Comparison of ENCODE assay signal across 15 cellular contexts in the genomic region with DNA sequence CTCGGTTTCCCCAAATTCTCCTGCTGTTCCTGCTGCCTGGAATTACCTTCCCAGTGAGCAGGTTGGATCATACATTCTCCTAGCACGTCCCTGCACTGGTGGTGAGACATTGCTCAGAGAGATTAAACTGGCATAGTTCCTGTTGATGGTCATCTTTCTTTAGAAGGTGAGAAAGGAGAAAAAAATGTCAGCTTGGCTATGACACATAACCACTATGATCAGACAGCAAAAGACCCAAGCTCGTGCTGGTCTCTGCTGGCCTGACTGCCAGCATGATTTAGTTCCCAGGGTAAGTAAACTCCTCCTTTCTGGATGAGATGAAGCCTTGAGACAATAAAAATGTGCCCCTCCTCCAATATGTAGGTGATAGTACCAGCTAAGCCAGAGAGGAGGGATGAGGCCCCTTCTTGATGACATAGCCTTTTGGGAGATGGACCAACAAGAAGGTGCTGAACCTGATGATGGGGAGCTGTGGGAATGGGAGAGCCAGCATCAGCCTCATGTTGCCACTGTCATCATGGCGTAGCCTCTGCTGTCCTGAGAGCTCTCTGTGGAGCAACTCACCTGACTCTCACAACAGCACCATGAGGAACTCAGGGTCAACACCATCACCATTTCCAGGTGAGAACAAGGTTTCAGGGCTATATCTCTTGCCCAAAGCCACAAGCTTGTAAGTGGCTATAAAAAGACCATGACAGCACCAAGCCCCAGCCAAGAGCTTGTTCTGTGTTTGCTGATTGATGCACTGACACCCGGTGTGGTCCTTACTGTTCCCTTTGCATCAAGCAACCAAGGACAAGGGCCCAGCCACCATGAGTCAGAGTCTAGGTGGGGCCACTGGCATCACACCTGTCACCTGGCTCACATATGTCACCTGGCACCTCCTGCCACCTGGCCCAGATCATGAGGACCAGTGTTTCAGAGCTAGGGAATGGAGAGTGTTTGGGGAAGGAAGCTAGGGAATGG.
A peak's percentile ranks its signal among the peaks of the same experiment; 100 is the strongest.
DNase-seq lines count a peak whose midpoint lies in the region; ATAC-seq lines count a peak whose summit lies in the region.
"Had no signal": no experiment of that assay in that cellular context is flagged by ENCODE, and none has a peak within 500 bp of the region (broad histone marks: within the 10 kb centered on the region; RNA-seq: fewer than 3 reads in every experiment).

No MANE protein-coding gene starts in this region.

- no peak overlapping the region for H2BK5ac ChIP-seq in mesendoderm (ENCODE audit: low read length)

- H2AK5ac ChIP-seq in mesendoderm (ENCODE audit: low read length), result no peak overlapping the region

- H3K23ac ChIP-seq in mesendoderm (ENCODE audit: low read length), result no peak overlapping the region

- DNase-seq in GM23248 (peak; percentile 98), SW480 (ENCODE audit: low spot score) (peak; percentile 48), fibroblast of the conjunctiva (ENCODE audit: low read depth) (peak; percentile 23), sciatic nerve (ENCODE audit: low spot score) (peak; percentile 36), caudate nucleus (lab: John Stamatoyannopoulos, UW) (no peak), mesendoderm (no peak)
- DNase-seq: activated CD4-positive, alpha-beta T cell treated with anti-CD3 and anti-CD28 coated beads, Interleukin-2, amount 50 U/mL, for 4 hours; activated naive CD8-positive, alpha-beta T cell treated with anti-CD3 and anti-CD28 coated beads, Interleukin-2, amount 10 ng/mL, durations not matched to agents 7 days and 5 days; DMS53; esophagus squamous epithelium; NCI-H2081 had no signal

- in situ Hi-C loops in GM23248 (cut with MboI), result no loop called here

- peaks cover 14% of the 10 kb centered on the region for H3F3A ChIP-seq in GM23248 (ENCODE audit: insufficient read depth)

- H3K79me1 ChIP-seq in mesendoderm (ENCODE audit: low read length), result no peaks in the 10 kb centered on the region

- no peaks in the 10 kb centered on the region for H3K79me2 ChIP-seq in GM23248 (ENCODE audit: insufficient read depth)
- no peaks in the 10 kb centered on the region for H3K79me2 ChIP-seq in mesendoderm (ENCODE audit: control insufficient read depth, insufficient read depth, low read length)

- no peaks in the 10 kb centered on the region for H4K20me1 ChIP-seq in GM23248 (ENCODE audit: insufficient read depth)

- H3K4me3 ChIP-seq in GM23248, result peak overlapping the region; percentile 15
- H3K4me3 ChIP-seq in mesendoderm (ENCODE audit: low read length), result no peak overlapping the region
- H3K4me3 ChIP-seq: esophagus squamous epithelium, SK-N-MC had no signal

- 25 to 34% methylated on average over 5 of the region's 5 CpGs for WGBS in GM23248 (ENCODE audit: low coverage in 1 of 2, low lambda C conversion rate in 2 of 2, missing lambda C conversion rate in 2 of 2), 2 experiments
- no CpG with 5 or more reads among the region's 5 CpGs for WGBS in mesendoderm (ENCODE audit: extremely low coverage, insufficient coverage, low lambda C conversion rate)

- intact Hi-C loops in sciatic nerve (cut with DNase I), result no loop called here

- H4K5ac ChIP-seq in mesendoderm (ENCODE audit: low read length), result no peak overlapping the region

- H3K18ac ChIP-seq in mesendoderm (ENCODE audit: low read length), result no peak overlapping the region

- no peaks in the 10 kb centered on the region for H3K9me2 ChIP-seq in GM23248 (ENCODE audit: insufficient read depth)

- H3K9me3 ChIP-seq in GM23248 (ENCODE audit: low read depth), result no peaks in the 10 kb centered on the region
- H3K9me3 ChIP-seq: esophagus squamous epithelium had no signal

- H3K36me3 ChIP-seq in GM23248 (ENCODE audit: low read depth) (no peaks in the 10 kb centered on the region), mesendoderm (ENCODE audit: control insufficient read depth, insufficient read depth, low read length) (no peaks in the 10 kb centered on the region)
- H3K36me3 ChIP-seq: esophagus squamous epithelium had no signal

- H3K4me2 ChIP-seq in GM23248 (ENCODE audit: unreplicated experiment) (peak overlapping the region; percentile 70), mesendoderm (ENCODE audit: low read length) (no peak overlapping the region)

- no peak overlapping the region for H4K8ac ChIP-seq in mesendoderm (ENCODE audit: low read depth, low read length)

- no peak overlapping the region for H2BK15ac ChIP-seq in mesendoderm (replicated peaks; ENCODE audit: low read depth)

- H3K4me1 ChIP-seq in GM23248 (ENCODE audit: insufficient read depth), result peaks cover 43% of the 10 kb centered on the region
- H3K4me1 ChIP-seq in mesendoderm (ENCODE audit: control insufficient read depth, low read depth, low read length), result no peaks in the 10 kb centered on the region

- H2BK120ac ChIP-seq in mesendoderm (ENCODE audit: low read depth, low read length), result no peak overlapping the region

- H3K27me3 ChIP-seq in GM23248 (replicated peaks; ENCODE audit: insufficient read depth) (no peaks in the 10 kb centered on the region), mesendoderm (ENCODE audit: insufficient read depth, low read length, poor library complexity) (no peaks in the 10 kb centered on the region)

- H3K27ac ChIP-seq in GM23248 (peak overlapping the region; percentile 89), caudate nucleus (ENCODE audit: low read depth, low read length) (no peak overlapping the region), mesendoderm (ENCODE audit: low read depth, low read length) (no peak overlapping the region)
- H3K27ac ChIP-seq: SK-N-MC had no signal

- H3K56ac ChIP-seq in mesendoderm (ENCODE audit: low read length), result no peak overlapping the region

- H2AFZ ChIP-seq in GM23248, result no peak overlapping the region

- H3K9ac ChIP-seq in GM23248 (peak overlapping the region; percentile 64), mesendoderm (ENCODE audit: low read length) (no peak overlapping the region)

- no peak overlapping the region for H3K4ac ChIP-seq in mesendoderm (ENCODE audit: low read depth, low read length)

- ATAC-seq in sciatic nerve (peak; percentile 5), GM21529 (IDR thresholded peaks at IDR 0.05; ENCODE audit: unreplicated experiment) (no peak), GM21360 (IDR thresholded peaks at IDR 0.05; ENCODE audit: unreplicated experiment) (no peak)
- ATAC-seq: stimulated activated memory B cell treated with anti-CD40 and anti-IgM and Interleukin-4, amounts not matched to agents 10 μg/mL and 1 μg/mL and 100 μg/mL, for 72 hours had no signal

Comparison
In these comparisons a context has a peak if more than half of its experiments do, and no peak if none do; other contexts are left out.
1. DNase-seq: peak in GM23248 (single experiment), SW480 (single experiment), fibroblast of the conjunctiva (single experiment) and sciatic nerve (single experiment); none in caudate nucleus (0 of 61) and mesendoderm (single experiment).